1 cellular context compared by ENCODE assay signal in the genomic region with DNA sequence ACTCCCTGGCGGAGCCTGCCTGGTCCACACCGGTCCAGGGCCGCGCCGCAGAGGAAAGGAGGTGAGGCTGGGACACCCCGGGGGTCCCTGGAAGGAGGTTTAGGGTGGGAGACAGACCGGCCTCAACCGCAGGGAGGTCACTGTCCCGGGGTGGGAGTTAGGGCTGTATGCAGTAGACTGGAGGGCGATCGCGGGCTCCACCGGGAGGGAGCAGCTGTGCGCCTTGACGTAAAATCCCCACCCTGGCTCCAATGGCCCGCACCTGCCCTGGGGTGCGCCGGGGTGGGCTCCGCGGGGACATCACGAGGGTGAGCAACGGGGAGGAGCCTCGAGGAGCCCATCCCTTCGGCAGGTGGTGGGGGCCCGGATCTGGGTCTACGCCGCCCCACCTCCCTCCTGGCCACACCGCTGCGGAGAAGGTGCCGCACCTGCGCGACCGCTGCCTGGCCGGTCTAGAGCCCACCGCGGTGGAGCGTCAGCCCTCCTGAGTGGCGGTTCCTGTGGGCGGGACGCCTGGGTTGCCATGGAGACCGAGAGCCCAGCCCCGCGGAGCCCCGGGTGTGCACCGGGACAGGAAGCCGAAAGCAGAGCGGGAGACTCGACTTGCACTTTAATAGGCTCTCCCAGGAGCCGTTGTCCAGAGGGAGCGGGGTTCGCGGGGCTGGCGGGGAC.
TF ChIP-seq lines count a peak whose summit lies in the region.

No MANE protein-coding gene starts in this region.

TF ChIP-seq in WTC11, 78 proteins besides CTCF, POLR2A, EP300 and RAD21 (continued from another document):
- TF ChIP-seq ZNF138 (CRISPR knock-in tag; conservative IDR thresholded peaks at IDR 0.05) (0 out of 2 replicates have a peak, but pooled peaks have one; percentile 39), ZNF121 (CRISPR knock-in tag; IDR thresholded peaks at IDR 0.05) (no peak), ZNF219 (CRISPR knock-in tag; IDR thresholded peaks at IDR 0.05; ENCODE audit: borderline replicate concordance) (0 out of 2 replicates have a peak, but pooled peaks have one; percentile 43), RORB (CRISPR knock-in tag; IDR thresholded peaks at IDR 0.05) (no peak), TEAD1 (CRISPR knock-in tag; IDR thresholded peaks at IDR 0.05) (0 out of 2 replicates have a peak, but pooled peaks have one; percentile 8), SMAD3 (CRISPR knock-in tag; IDR thresholded peaks at IDR 0.05; ENCODE audit: borderline replicate concordance) (no peak), HMGXB4 (CRISPR knock-in tag; IDR thresholded peaks at IDR 0.05) (peak; percentile 54; the same call in 1 of the 2 replicates), NFYB (CRISPR knock-in tag; conservative IDR thresholded peaks at IDR 0.05; ENCODE audit: low read depth) (no peak), MXD4 (CRISPR knock-in tag; IDR thresholded peaks at IDR 0.05; ENCODE audit: borderline replicate concordance) (no peak), MYBL2 (CRISPR knock-in tag; IDR thresholded peaks at IDR 0.05) (peak; percentile 56; the same call in 1 of the 2 replicates), EMX1 (CRISPR knock-in tag; IDR thresholded peaks at IDR 0.05) (no peak), IRF2 (CRISPR knock-in tag; IDR thresholded peaks at IDR 0.05; ENCODE audit: borderline replicate concordance, low read depth) (no peak), JUN (CRISPR knock-in tag; IDR thresholded peaks at IDR 0.05) (no peak), ZNF263 (CRISPR knock-in tag; IDR thresholded peaks at IDR 0.05; ENCODE audit: low read depth) (no peak), ZBTB21 (CRISPR knock-in tag; IDR thresholded peaks at IDR 0.05; ENCODE audit: borderline replicate concordance) (peak; percentile 83; the same call in 1 of the 2 replicates), AR (CRISPR knock-in tag; IDR thresholded peaks at IDR 0.05) (no peak), ZNF317 (CRISPR knock-in tag; IDR thresholded peaks at IDR 0.05; ENCODE audit: borderline replicate concordance, low read depth) (no peak), ETV6 (CRISPR knock-in tag; IDR thresholded peaks at IDR 0.05) (peak; percentile 45; the same call in 1 of the 2 replicates), SP1 (CRISPR knock-in tag; conservative IDR thresholded peaks at IDR 0.05) (peak; percentile 45; the same call in 1 of the 2 replicates), TP53 (CRISPR knock-in tag; IDR thresholded peaks at IDR 0.05) (peak; percentile 52; the same call in 1 of the 2 replicates), GABPB1 (CRISPR knock-in tag; IDR thresholded peaks at IDR 0.05) (no peak), NR3C1 (CRISPR knock-in tag; conservative IDR thresholded peaks at IDR 0.05; ENCODE audit: low read depth) (0 out of 2 replicates have a peak, but pooled peaks have one; percentile 26), GTF2I (CRISPR knock-in tag; conservative IDR thresholded peaks at IDR 0.05) (no peak), ZNF512 (CRISPR knock-in tag; IDR thresholded peaks at IDR 0.05; ENCODE audit: borderline replicate concordance) (no peak), FOXJ3 (CRISPR knock-in tag; IDR thresholded peaks at IDR 0.05; ENCODE audit: borderline replicate concordance) (no peak), MAX (CRISPR knock-in tag; IDR thresholded peaks at IDR 0.05) (peak; percentile 68), SOX15 (CRISPR knock-in tag; IDR thresholded peaks at IDR 0.05) (no peak), ELF4 (CRISPR knock-in tag; IDR thresholded peaks at IDR 0.05; ENCODE audit: low read depth) (no peak), ESRRA (CRISPR knock-in tag; IDR thresholded peaks at IDR 0.05; ENCODE audit: borderline replicate concordance) (no peak; the same call in 1 of the 2 replicates), CBFB (CRISPR knock-in tag; IDR thresholded peaks at IDR 0.05; ENCODE audit: low read depth) (0 out of 2 replicates have a peak, but pooled peaks have one; percentile 60)
- TF ChIP-seq, protein P1, sequence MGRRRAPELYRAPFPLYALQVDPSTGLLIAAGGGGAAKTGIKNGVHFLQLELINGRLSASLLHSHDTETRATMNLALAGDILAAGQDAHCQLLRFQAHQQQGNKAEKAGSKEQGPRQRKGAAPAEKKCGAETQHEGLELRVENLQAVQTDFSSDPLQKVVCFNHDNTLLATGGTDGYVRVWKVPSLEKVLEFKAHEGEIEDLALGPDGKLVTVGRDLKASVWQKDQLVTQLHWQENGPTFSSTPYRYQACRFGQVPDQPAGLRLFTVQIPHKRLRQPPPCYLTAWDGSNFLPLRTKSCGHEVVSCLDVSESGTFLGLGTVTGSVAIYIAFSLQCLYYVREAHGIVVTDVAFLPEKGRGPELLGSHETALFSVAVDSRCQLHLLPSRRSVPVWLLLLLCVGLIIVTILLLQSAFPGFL (CRISPR knock-in tag; IDR thresholded peaks at IDR 0.05; ENCODE audit: borderline replicate concordance), result no peak
- TF ChIP-seq, protein P2, sequence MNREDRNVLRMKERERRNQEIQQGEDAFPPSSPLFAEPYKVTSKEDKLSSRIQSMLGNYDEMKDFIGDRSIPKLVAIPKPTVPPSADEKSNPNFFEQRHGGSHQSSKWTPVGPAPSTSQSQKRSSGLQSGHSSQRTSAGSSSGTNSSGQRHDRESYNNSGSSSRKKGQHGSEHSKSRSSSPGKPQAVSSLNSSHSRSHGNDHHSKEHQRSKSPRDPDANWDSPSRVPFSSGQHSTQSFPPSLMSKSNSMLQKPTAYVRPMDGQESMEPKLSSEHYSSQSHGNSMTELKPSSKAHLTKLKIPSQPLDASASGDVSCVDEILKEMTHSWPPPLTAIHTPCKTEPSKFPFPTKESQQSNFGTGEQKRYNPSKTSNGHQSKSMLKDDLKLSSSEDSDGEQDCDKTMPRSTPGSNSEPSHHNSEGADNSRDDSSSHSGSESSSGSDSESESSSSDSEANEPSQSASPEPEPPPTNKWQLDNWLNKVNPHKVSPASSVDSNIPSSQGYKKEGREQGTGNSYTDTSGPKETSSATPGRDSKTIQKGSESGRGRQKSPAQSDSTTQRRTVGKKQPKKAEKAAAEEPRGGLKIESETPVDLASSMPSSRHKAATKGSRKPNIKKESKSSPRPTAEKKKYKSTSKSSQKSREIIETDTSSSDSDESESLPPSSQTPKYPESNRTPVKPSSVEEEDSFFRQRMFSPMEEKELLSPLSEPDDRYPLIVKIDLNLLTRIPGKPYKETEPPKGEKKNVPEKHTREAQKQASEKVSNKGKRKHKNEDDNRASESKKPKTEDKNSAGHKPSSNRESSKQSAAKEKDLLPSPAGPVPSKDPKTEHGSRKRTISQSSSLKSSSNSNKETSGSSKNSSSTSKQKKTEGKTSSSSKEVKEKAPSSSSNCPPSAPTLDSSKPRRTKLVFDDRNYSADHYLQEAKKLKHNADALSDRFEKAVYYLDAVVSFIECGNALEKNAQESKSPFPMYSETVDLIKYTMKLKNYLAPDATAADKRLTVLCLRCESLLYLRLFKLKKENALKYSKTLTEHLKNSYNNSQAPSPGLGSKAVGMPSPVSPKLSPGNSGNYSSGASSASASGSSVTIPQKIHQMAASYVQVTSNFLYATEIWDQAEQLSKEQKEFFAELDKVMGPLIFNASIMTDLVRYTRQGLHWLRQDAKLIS (CRISPR knock-in tag; IDR thresholded peaks at IDR 0.05; ENCODE audit: borderline replicate concordance), result 0 out of 2 replicates have a peak, but pooled peaks have one; percentile 33
- TF ChIP-seq, protein P3, sequence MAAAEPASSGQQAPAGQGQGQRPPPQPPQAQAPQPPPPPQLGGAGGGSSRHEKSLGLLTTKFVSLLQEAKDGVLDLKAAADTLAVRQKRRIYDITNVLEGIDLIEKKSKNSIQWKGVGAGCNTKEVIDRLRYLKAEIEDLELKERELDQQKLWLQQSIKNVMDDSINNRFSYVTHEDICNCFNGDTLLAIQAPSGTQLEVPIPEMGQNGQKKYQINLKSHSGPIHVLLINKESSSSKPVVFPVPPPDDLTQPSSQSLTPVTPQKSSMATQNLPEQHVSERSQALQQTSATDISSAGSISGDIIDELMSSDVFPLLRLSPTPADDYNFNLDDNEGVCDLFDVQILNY (CRISPR knock-in tag; IDR thresholded peaks at IDR 0.05), result no peak
- TF ChIP-seq, protein P4, sequence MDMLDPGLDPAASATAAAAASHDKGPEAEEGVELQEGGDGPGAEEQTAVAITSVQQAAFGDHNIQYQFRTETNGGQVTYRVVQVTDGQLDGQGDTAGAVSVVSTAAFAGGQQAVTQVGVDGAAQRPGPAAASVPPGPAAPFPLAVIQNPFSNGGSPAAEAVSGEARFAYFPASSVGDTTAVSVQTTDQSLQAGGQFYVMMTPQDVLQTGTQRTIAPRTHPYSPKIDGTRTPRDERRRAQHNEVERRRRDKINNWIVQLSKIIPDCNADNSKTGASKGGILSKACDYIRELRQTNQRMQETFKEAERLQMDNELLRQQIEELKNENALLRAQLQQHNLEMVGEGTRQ (CRISPR knock-in tag; IDR thresholded peaks at IDR 0.05), result no peak
- TF ChIP-seq, protein P5, sequence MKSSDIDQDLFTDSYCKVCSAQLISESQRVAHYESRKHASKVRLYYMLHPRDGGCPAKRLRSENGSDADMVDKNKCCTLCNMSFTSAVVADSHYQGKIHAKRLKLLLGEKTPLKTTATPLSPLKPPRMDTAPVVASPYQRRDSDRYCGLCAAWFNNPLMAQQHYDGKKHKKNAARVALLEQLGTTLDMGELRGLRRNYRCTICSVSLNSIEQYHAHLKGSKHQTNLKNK (CRISPR knock-in tag; IDR thresholded peaks at IDR 0.05), result no peak
